Comparison of ENCODE assay signal across 2 cellular contexts in the genomic region with DNA sequence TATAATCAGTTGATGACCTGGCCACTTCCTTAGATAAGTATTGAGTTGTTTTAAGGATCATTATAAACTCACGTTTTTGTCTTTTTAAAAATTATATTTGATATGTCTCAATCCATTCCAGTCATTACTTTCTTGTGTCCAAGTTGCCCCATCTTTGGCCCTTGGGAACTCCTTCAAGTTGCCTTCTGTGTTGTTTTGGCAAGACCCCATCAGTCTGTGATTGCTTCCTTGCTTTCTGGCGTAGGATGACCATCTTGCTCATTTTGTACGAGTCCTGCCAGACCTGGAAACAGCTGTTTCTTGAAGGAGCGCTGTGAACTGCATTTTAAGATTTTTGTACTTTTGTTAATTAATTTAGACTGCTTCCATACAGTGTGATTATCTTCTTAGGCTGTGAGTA.
TF ChIP-seq lines count a peak whose summit lies in the region.

No MANE protein-coding gene starts in this region.

TF ChIP-seq in IMR-90, 13 proteins besides CTCF, POLR2A, EP300 and RAD21:
- no peak for TF ChIP-seq RFX5 (IDR thresholded peaks at IDR 0.05; ENCODE audit: low read depth, low read length)
- TF ChIP-seq, protein P1, sequence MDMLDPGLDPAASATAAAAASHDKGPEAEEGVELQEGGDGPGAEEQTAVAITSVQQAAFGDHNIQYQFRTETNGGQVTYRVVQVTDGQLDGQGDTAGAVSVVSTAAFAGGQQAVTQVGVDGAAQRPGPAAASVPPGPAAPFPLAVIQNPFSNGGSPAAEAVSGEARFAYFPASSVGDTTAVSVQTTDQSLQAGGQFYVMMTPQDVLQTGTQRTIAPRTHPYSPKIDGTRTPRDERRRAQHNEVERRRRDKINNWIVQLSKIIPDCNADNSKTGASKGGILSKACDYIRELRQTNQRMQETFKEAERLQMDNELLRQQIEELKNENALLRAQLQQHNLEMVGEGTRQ (IDR thresholded peaks at IDR 0.05; ENCODE audit: low read depth, low read length) = no peak

TF ChIP-seq in endothelial cell of umbilical vein, 7 proteins besides CTCF, POLR2A, EP300 and RAD21:
- TF ChIP-seq EZH2 (IDR thresholded peaks at IDR 0.05; ENCODE audit: borderline replicate concordance, low read depth, low read length, severe bottlenecking) (no peak), JUN (IDR thresholded peaks at IDR 0.05; ENCODE audit: borderline replicate concordance, insufficient read depth, insufficient read length, low read depth) (no peak)
